In the genomic region with DNA sequence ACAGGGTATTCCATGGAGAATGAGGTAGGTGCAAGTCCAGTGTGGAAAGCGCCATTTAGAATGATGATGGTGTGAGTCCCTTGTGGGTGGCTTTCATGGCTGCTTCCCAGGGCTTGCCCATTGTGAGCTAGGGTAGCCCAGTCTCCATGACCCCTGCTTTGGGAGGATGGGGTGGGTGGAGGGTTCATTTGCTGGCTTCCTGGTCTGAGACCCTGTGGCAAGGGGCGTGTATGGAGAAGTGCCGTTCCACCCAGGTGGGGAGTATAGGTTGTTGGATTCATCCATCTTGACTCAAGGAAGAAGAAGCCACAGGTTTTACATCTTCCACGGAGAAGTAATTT, we compare ENCODE assay signal across 9 cellular contexts. TPM values are rescaled to one million over a fixed set of nuclear protein-coding genes. Genes with fewer than 3 reads are reported as not detected.
A peak's percentile ranks its signal among the peaks of the same experiment; 100 is the strongest.
DNase-seq lines count a peak whose midpoint lies in the region; ATAC-seq, FAIRE-seq and TF ChIP-seq lines count a peak whose summit lies in the region.
"Had no signal": no experiment of that assay in that cellular context is flagged by ENCODE, and none has a peak within 500 bp of the region (broad histone marks: within the 10 kb centered on the region; RNA-seq: fewer than 3 reads in every experiment).

No MANE protein-coding gene starts in this region.

- no peak for DNase-seq in K562 (ENCODE audit: extremely low read depth in 1 of 4, low spot score in 3 of 4)
- no peak for DNase-seq in endodermal cell
- no peak for DNase-seq in LoVo (ENCODE audit: low spot score)
- DNase-seq: aorta had no signal

- TF ChIP-seq RAD21 in K562 (CRISPR knock-in tag; conservative IDR thresholded peaks at IDR 0.05 in 1 of 2, IDR thresholded peaks at IDR 0.05 in 1 of 2) = no peak

- no peaks in the 10 kb centered on the region for H3K9me1 ChIP-seq in K562 (ENCODE audit: control insufficient read depth, insufficient read depth, low read length)

- H3K4me1 Mint-ChIP-seq in endodermal cell = peaks cover 9% of the 10 kb centered on the region

- TF ChIP-seq CTCF in K562 (IDR thresholded peaks at IDR 0.05 in 2 of 3, conservative IDR thresholded peaks at IDR 0.05 in 1 of 3; ENCODE audit: insufficient read depth in 2 of 3, low read depth in 1 of 3, low read length in 3 of 3) = no peak
- TF ChIP-seq CTCF in endodermal cell (conservative IDR thresholded peaks at IDR 0.05) = no peak

- no peak overlapping the region for H3K27ac Mint-ChIP-seq in endodermal cell

- H3K36me3 Mint-ChIP-seq in endodermal cell (ENCODE audit: low read depth) = peaks cover 42% of the 10 kb centered on the region

- H3K36me3 ChIP-seq in K562 (ENCODE audit: control insufficient read depth, insufficient read depth, low read length) (peaks cover 38% of the 10 kb centered on the region; the same call in 2 of the 3 replicates), skeletal muscle tissue (ENCODE audit: control insufficient read depth in 3 of 3, insufficient read depth in 3 of 3, low read length in 3 of 3) (peaks cover 0 to 4% (median 0%) of the 10 kb centered on the region in 3 donors), endodermal cell (ENCODE audit: control insufficient read depth, insufficient read depth, low read length) (peaks cover 23% of the 10 kb centered on the region)

- no peak overlapping the region for H3K27ac ChIP-seq in K562 (ENCODE audit: extremely low read depth, low read depth, low read length)
- H3K27ac ChIP-seq in skeletal muscle tissue (ENCODE audit: low read depth, low read length) = peak overlapping the region; percentile 13
- no peak overlapping the region for H3K27ac ChIP-seq in endodermal cell (ENCODE audit: low read depth, low read length)

- no peaks in the 10 kb centered on the region for H3K27me3 ChIP-seq in K562 (ENCODE audit: control insufficient read depth in 2 of 2, insufficient read depth in 2 of 2, low read length in 2 of 2)
- H3K27me3 ChIP-seq in skeletal muscle tissue (ENCODE audit: control insufficient read depth in 3 of 3, insufficient read depth in 3 of 3, low read length in 3 of 3) = no peaks in the 10 kb centered on the region
- H3K27me3 ChIP-seq in endodermal cell (ENCODE audit: control insufficient read depth, insufficient read depth, low read length, poor library complexity, severe bottlenecking) = no peaks in the 10 kb centered on the region

- in situ Hi-C loops in K562 (cut with MboI) = no loop called here

- H3K4me2 ChIP-seq in K562 (ENCODE audit: insufficient read depth, low read length) = no peak overlapping the region

- intact Hi-C loops in K562 (cut with micrococcal nuclease) = no loop called here

- ATAC-seq in GM19025 (IDR thresholded peaks at IDR 0.05; ENCODE audit: low read depth, unreplicated experiment) = peak; percentile 8
- peak; percentile 9 for ATAC-seq in HG03378 (IDR thresholded peaks at IDR 0.05; ENCODE audit: unreplicated experiment)
- no peak for ATAC-seq in K562
- no peak for ATAC-seq in GM18520 (IDR thresholded peaks at IDR 0.05; ENCODE audit: unreplicated experiment)

- no peak overlapping the region for H3K4me3 Mint-ChIP-seq in endodermal cell

- H3K9me3 Mint-ChIP-seq in endodermal cell = peaks cover 8% of the 10 kb centered on the region

- peaks cover 73% of the 10 kb centered on the region for H3K79me2 ChIP-seq in K562 (ENCODE audit: control insufficient read depth, insufficient read depth, low read length)

- H3K4me1 ChIP-seq in K562 (replicated peaks in 1 of 2; ENCODE audit: control insufficient read depth in 2 of 2, insufficient read depth in 2 of 2, low read length in 2 of 2) = peaks cover 6 to 9% of the 10 kb centered on the region in 2 experiments; a peak in 3 of 5 replicates
- peaks cover 0 to 6% (median 0%) of the 10 kb centered on the region in 3 donors for H3K4me1 ChIP-seq in skeletal muscle tissue (ENCODE audit: control insufficient read depth in 3 of 3, insufficient read depth in 3 of 3, low read length in 3 of 3)
- no peaks in the 10 kb centered on the region for H3K4me1 ChIP-seq in endodermal cell (ENCODE audit: control insufficient read depth, insufficient read depth, low read length)

- H3K9me3 ChIP-seq in K562 (replicated peaks; ENCODE audit: control insufficient read depth, insufficient read depth, low read depth, low read length) = no peaks in the 10 kb centered on the region
- no peaks in the 10 kb centered on the region for H3K9me3 ChIP-seq in skeletal muscle tissue (ENCODE audit: control insufficient read depth in 3 of 3, low read length in 3 of 3)
- peaks cover 7% of the 10 kb centered on the region for H3K9me3 ChIP-seq in endodermal cell (ENCODE audit: control insufficient read depth, low read length)

- CTCF ChIA-PET in K562 (lab: Yijun Ruan, JAX; ENCODE audit: low intra/inter-chr PET ratio) = no interaction called here

- BruUV-seq in K562 (replicated peaks; lab: Mats Ljungman, UMichigan) = no TSS peak

- no peak for TF ChIP-seq EP300 in K562 (IDR thresholded peaks at IDR 0.05; ENCODE audit: low read length)

- H2AFZ ChIP-seq in K562 (ENCODE audit: low read depth, low read length) = no peak overlapping the region

- no peak for TF ChIP-seq POLR2A in K562 (conservative IDR thresholded peaks at IDR 0.05)

- no peaks in the 10 kb centered on the region for H4K20me1 ChIP-seq in K562 (replicated peaks; ENCODE audit: control insufficient read depth, insufficient read depth, low read length)

- WGBS in K562 (ENCODE audit: insufficient coverage, low coverage, missing lambda C conversion rate) = 94% methylated on average over 4 of the region's 4 CpGs
- 94 to 100% methylated on average over 1 to 4 of the region's 4 CpGs for WGBS in endodermal cell (ENCODE audit: insufficient coverage in 1 of 2, insufficient read length in 1 of 2), 2 experiments

- POLR2A ChIA-PET in K562 (lab: Yijun Ruan, JAX) = interaction anchor here (0.8 to 1.6 kb wide), 2 partner anchors 12 kb away, joined by 3 read pairs; no protein-coding TSS in a partner anchor

- H3K27me3 Mint-ChIP-seq in endodermal cell (ENCODE audit: insufficient read depth) = no peaks in the 10 kb centered on the region

- no peak for FAIRE-seq in K562 (lab: Jason Lieb, UNC)

- H3K4me3 ChIP-seq in K562 = no peak overlapping the region
- H3K4me3 ChIP-seq in skeletal muscle tissue (ENCODE audit: low read length in 3 of 3) = peak overlapping the region in 1 of 3 donors; percentile 14
- H3K4me3 ChIP-seq in endodermal cell (ENCODE audit: low read length) = no peak overlapping the region

- H3K9ac ChIP-seq in K562 (ENCODE audit: insufficient read depth in 1 of 2, low read depth in 2 of 2, low read length in 2 of 2) (no peak overlapping the region), skeletal muscle tissue (ENCODE audit: low read depth in 1 of 3, low read length in 3 of 3) (no peak overlapping the region), endodermal cell (ENCODE audit: extremely low read depth, low read length, poor library complexity, severe bottlenecking) (no peak overlapping the region)

TF ChIP-seq in K562, 482 proteins besides CTCF, POLR2A, EP300 and RAD21:
- TF ChIP-seq ZNF311 (CRISPR knock-in tag; IDR thresholded peaks at IDR 0.05) = 0 out of 2 replicates have a peak, but pooled peaks have one; percentile 9
- no peak for TF ChIP-seq RBBP5 (IDR thresholded peaks at IDR 0.05; ENCODE audit: borderline replicate concordance, insufficient read depth, low read length, poor library complexity, severe bottlenecking)

RNA-seq across cellular contexts. Expression of a gene that starts 27.7 kb away (rescaled TPM):
- 44.0 and 75.1 TPM in 2 replicates for total RNA-seq in K562 (2011; cell fraction: chromatin; rRNA removed; ENCODE audit: low replicate concordance)
- 40.9 and 43.2 TPM in 2 replicates for total RNA-seq in K562 (2011; cell fraction: nucleolus; rRNA removed)
- total RNA-seq in K562 (2011; cell fraction: nucleoplasm; rRNA removed) = 50.7 and 64.6 TPM in 2 replicates
- total RNA-seq in K562 (2014; rRNA removed) (38.6 and 46.5 TPM in 2 replicates), K562 (2014; rRNA removed; fragmentation: Illumina TruSeq; extraction: Trizol) (9.5 and 12.4 TPM in 2 replicates), K562 (2015; rRNA removed; fragmentation: Illumina TruSeq; extraction: Trizol) (15.8 and 17.9 TPM in 2 replicates), K562 (2021) (33.9 and 35.2 TPM in 2 replicates), skeletal muscle tissue (28.7 TPM), endodermal cell (10 to 100 TPM; 37.4 to 38.1 TPM)
- polyA plus RNA-seq in K562 (2011; rRNA removed) (28.8 and 35.2 TPM in 2 replicates), K562 (2014; fragmentation: Illumina TruSeq; extraction: Trizol) (25.9 and 30.9 TPM in 2 replicates), K562 (2014; fragmentation: Nextera tagmentation; extraction: Ambion mirVana) (1 to 10 TPM in 1 of 2 experiments, under 1 TPM in 1; 0.41 to 2.0 TPM), K562 (2014; rRNA removed) (29.3 and 36.1 TPM in 2 replicates)
- polyA plus RNA-seq in K562 (2011; cell fraction: cytosol; rRNA removed) = 33.7 and 78.6 TPM in 2 replicates
- 40.1 and 81.8 TPM in 2 replicates for polyA plus RNA-seq in K562 (2011; cell fraction: nucleus; rRNA removed)
- polyA plus RNA-seq in K562 (2012) = 28.0 and 45.2 TPM in 2 replicates
- 15.6 and 28.1 TPM in 2 replicates for polyA minus RNA-seq in K562 (2011; rRNA and poly(A)+ RNA removed)
- 27.2 and 30.5 TPM in 2 replicates for polyA minus RNA-seq in K562 (2011; cell fraction: cytosol; rRNA and poly(A)+ RNA removed)
- polyA minus RNA-seq in K562 (2011; cell fraction: nucleus; rRNA and poly(A)+ RNA removed) = 15.8 and 18.1 TPM in 2 replicates
- polyA plus RNA-seq in endodermal cell (2013, experiment 1 of 2) = 36.7 TPM
- 40.5 TPM for polyA plus RNA-seq in endodermal cell (2013, experiment 2 of 2)

RNA-seq across cellular contexts. Expression of a gene that starts 48.9 kb away (rescaled TPM):
- 0.44 and 2.2 TPM in 2 replicates for total RNA-seq in K562 (2011; cell fraction: chromatin; rRNA removed; ENCODE audit: low replicate concordance)
- 1.2 and 1.3 TPM in 2 replicates for total RNA-seq in K562 (2011; cell fraction: nucleolus; rRNA removed)
- 0.88 and 1.1 TPM in 2 replicates for total RNA-seq in K562 (2011; cell fraction: nucleoplasm; rRNA removed)
- total RNA-seq in K562 (2014; rRNA removed) (0.16 and 0.23 TPM in 2 replicates), K562 (2014; rRNA removed; fragmentation: Illumina TruSeq; extraction: Trizol) (0.06 and 0.11 TPM in 2 replicates), K562 (2015; rRNA removed; fragmentation: Illumina TruSeq; extraction: Trizol) (0.23 and 0.25 TPM in 2 replicates), K562 (2021) (0.62 and 0.72 TPM in 2 replicates), skeletal muscle tissue (1.6 TPM), endodermal cell (under 1 TPM; 0.11 to 0.33 TPM)
- polyA plus RNA-seq in K562 (2011; rRNA removed) (0.08 and 0.10 TPM in 2 replicates), K562 (2014; fragmentation: Illumina TruSeq; extraction: Trizol) (0.04 and 0.26 TPM in 2 replicates), K562 (2014; fragmentation: Nextera tagmentation; extraction: Ambion mirVana) (under 1 TPM in 1 of 2 experiments, not detected in 1; 0.03 TPM), K562 (2014; rRNA removed) (0.16 and 0.26 TPM in 2 replicates)
- polyA plus RNA-seq in K562 (2011; cell fraction: cytosol; rRNA removed) = 0.03 and 0.33 TPM in 2 replicates
- 0.39 and 1.3 TPM in 2 replicates for polyA plus RNA-seq in K562 (2011; cell fraction: nucleus; rRNA removed)
- polyA plus RNA-seq in K562 (2012) = 0.30 and 0.71 TPM in 2 replicates
- 0.27 and 0.28 TPM in 2 replicates for polyA minus RNA-seq in K562 (2011; rRNA and poly(A)+ RNA removed)
- polyA minus RNA-seq in K562 (2011; cell fraction: cytosol; rRNA and poly(A)+ RNA removed) = 0.73 and 0.86 TPM in 2 replicates
- 1.3 and 1.5 TPM in 2 replicates for polyA minus RNA-seq in K562 (2011; cell fraction: nucleus; rRNA and poly(A)+ RNA removed)
- polyA plus RNA-seq in endodermal cell (2013, experiment 1 of 2) = 0.07 TPM
- 0.12 TPM for polyA plus RNA-seq in endodermal cell (2013, experiment 2 of 2)
- total RNA-seq: HT1080 had no signal

Comparison
In these comparisons a context has a peak if more than half of its experiments do, and no peak if none do; other contexts are left out.
1. ATAC-seq: peak in GM19025 (single experiment) and HG03378 (single experiment); none in K562 (single experiment) and GM18520 (single experiment).